ENCODE assay signal across 8 cellular contexts in genomic region chr10:102241444-102242117, GRCh38. TPM values are rescaled to one million over a fixed set of nuclear protein-coding genes. Genes with fewer than 3 reads are reported as not detected.
A peak's percentile ranks its signal among the peaks of the same experiment; 100 is the strongest.
DNase-seq lines count a peak whose midpoint lies in the region; ATAC-seq and TF ChIP-seq lines count a peak whose summit lies in the region.

Gene PITX3, minus strand, starts transcription at chr10:102241512. Its CDS starts 9,432 bp downstream, at chr10:102232080.

- H3K27ac Mint-ChIP-seq in Calu3 (ENCODE audit: unreplicated experiment) (peak within 1 kb of the TSS; percentile 27), T-helper 17 cell (peak within 1 kb of the TSS; percentile 79)

- DNase-seq in Calu3: peak; percentile 87
- peak; percentile 95 to 97 for DNase-seq in Kasumi-1 (lab: John Stamatoyannopoulos, UW)
- DNase-seq in T-helper 17 cell: peak; percentile 82 to 93 (median 91)
- peak in 47 of 56 donors; percentile 3 to 90 (median 48) for DNase-seq in amygdala (lab: John Stamatoyannopoulos, UW)
- peak; percentile 97 for DNase-seq in left ventricle myocardium superior
- DNase-seq in psoas muscle: peak; percentile 96 to 97
- peak; percentile 94 for DNase-seq in upper lobe of right lung

- ATAC-seq in GM21423 (IDR thresholded peaks at IDR 0.05; ENCODE audit: unreplicated experiment): peak; percentile 47
- ATAC-seq in T-helper 17 cell: peak; percentile 63
- ATAC-seq in left ventricle myocardium superior: peak; percentile 80
- ATAC-seq in psoas muscle: peak; percentile 81 to 86 (median 84)
- ATAC-seq in upper lobe of right lung: peak; percentile 82

- no peaks in the 10 kb centered on the region for H3K9me3 ChIP-seq in T-helper 17 cell (ENCODE audit: control insufficient read depth, low read length, poor library complexity, severe bottlenecking)
- H3K9me3 ChIP-seq in psoas muscle: no peaks in the 10 kb centered on the region
- no peaks in the 10 kb centered on the region for H3K9me3 ChIP-seq in upper lobe of right lung

- H3K27me3 ChIP-seq in psoas muscle (ENCODE audit: insufficient read depth in 3 of 3, low read length in 2 of 3) (no peaks in the 10 kb centered on the region), upper lobe of right lung (peaks cover 18% of the 10 kb centered on the region)

- no peaks in the 10 kb centered on the region for H3K9me3 Mint-ChIP-seq in Calu3 (ENCODE audit: low read depth, unreplicated experiment)

- BruUV-seq in Calu3 (replicated peaks; lab: Mats Ljungman, UMichigan): no TSS peak

- H3K4me3 Mint-ChIP-seq in Calu3 (ENCODE audit: low read depth, unreplicated experiment): peak within 1 kb of the TSS; percentile 68
- peak within 1 kb of the TSS; percentile 96 for H3K4me3 Mint-ChIP-seq in T-helper 17 cell

- H3K36me3 ChIP-seq in psoas muscle (ENCODE audit: insufficient read depth in 1 of 2, low read depth in 1 of 2) (no peaks in the 10 kb centered on the region), upper lobe of right lung (no peaks in the 10 kb centered on the region)

- H3K4me1 ChIP-seq in psoas muscle: peaks cover 48% of the 10 kb centered on the region
- H3K4me1 ChIP-seq in upper lobe of right lung: peaks cover 31% of the 10 kb centered on the region

- H3K4me3 ChIP-seq in psoas muscle (peak within 1 kb of the TSS; percentile 87), upper lobe of right lung (peak within 1 kb of the TSS; percentile 63)

- 0% methylated on average over 40 to 57 of the region's 57 CpGs for WGBS in psoas muscle, 3 donors

- TF ChIP-seq CTCF in Calu3 (IDR thresholded peaks at IDR 0.05; ENCODE audit: unreplicated experiment): no peak
- TF ChIP-seq CTCF in psoas muscle (IDR thresholded peaks at IDR 0.05): no peak
- no peak for TF ChIP-seq CTCF in upper lobe of right lung (IDR thresholded peaks at IDR 0.05)

- CTCF ChIA-PET in Calu3 (lab: Charles Lee): interaction anchor here (1.0 kb wide), 2 partner anchors 10 to 12 kb away, joined by 3 read pairs; no protein-coding TSS in a partner anchor

- H3K27me3 Mint-ChIP-seq in Calu3 (ENCODE audit: unreplicated experiment) (peaks cover 34% of the 10 kb centered on the region), T-helper 17 cell (peaks cover 21% of the 10 kb centered on the region)

- intact Hi-C loops in Calu3 (cut with micrococcal nuclease; ENCODE audit: unreplicated experiment): no loop called here
- intact Hi-C loops in left ventricle myocardium superior (cut with micrococcal nuclease): no loop called here
- intact Hi-C loops in psoas muscle (cut with DNase I): loop anchor here in 1 of 2 donors (10.0 kb wide), 1 partner anchor 53 kb away; no protein-coding TSS in a partner anchor
- intact Hi-C loops in upper lobe of right lung (cut with DNase I): no loop called here

- H3K27ac ChIP-seq in psoas muscle: peak within 1 kb of the TSS; percentile 90
- no peak within 1 kb of the TSS for H3K27ac ChIP-seq in upper lobe of right lung

- H3K4me1 Mint-ChIP-seq in Calu3 (ENCODE audit: low read depth, unreplicated experiment) (peaks cover 5% of the 10 kb centered on the region), T-helper 17 cell (peaks cover 34% of the 10 kb centered on the region)

- H3K36me3 Mint-ChIP-seq in Calu3 (ENCODE audit: insufficient read depth, unreplicated experiment) (peaks cover 25% of the 10 kb centered on the region), T-helper 17 cell (ENCODE audit: low read depth) (peaks cover 4% of the 10 kb centered on the region)

RNA-seq across cellular contexts. Expression of gene PITX3, which starts in this region (rescaled TPM):
- total RNA-seq in Calu3 (2022) (not detected in 2 replicates), T-helper 17 cell (not detected), left ventricle myocardium superior (1.1 TPM), psoas muscle (1 to 10 TPM; 6.9 to 9.7 (median 8.8) TPM), upper lobe of right lung (not detected)
- polyA plus RNA-seq in psoas muscle: 1 to 10 TPM; 2.0 to 7.6 (median 4.5) TPM

Comparison
In these comparisons a context has a peak if more than half of its experiments do, and no peak if none do; other contexts are left out.
1. Peak in DNase-seq in Calu3; RNA of the gene not detected or under 1 TPM.
2. Peak in DNase-seq and ATAC-seq in T-helper 17 cell; RNA of the gene not detected or under 1 TPM.
3. Peak in DNase-seq, ATAC-seq and H3K4me3 ChIP-seq in upper lobe of right lung; RNA of the gene not detected or under 1 TPM.